Comparison of ENCODE assay signal across 8 cellular contexts in genomic region chr5:1594336-1595106, GRCh38.
DNase-seq lines count a peak whose midpoint lies in the region; ATAC-seq and TF ChIP-seq lines count a peak whose summit lies in the region.

No MANE protein-coding gene starts in this region.

- peak; percentile 89 for ATAC-seq in HG02981 (IDR thresholded peaks at IDR 0.05; ENCODE audit: unreplicated experiment)
- peak; percentile 95 for ATAC-seq in stimulated activated naive CD8-positive, alpha-beta T cell treated with anti-CD3 and anti-CD28 coated beads, Interleukin-15, amount 100 ng/mL, for 72 hours

- H3K27ac Mint-ChIP-seq in neural crest cell (ENCODE audit: unreplicated experiment), result no peak overlapping the region
- H3K27ac Mint-ChIP-seq in stimulated activated naive CD8-positive, alpha-beta T cell treated with anti-CD3 and anti-CD28 coated beads, Interleukin-15, amount 100 ng/mL, for 72 hours, result peak overlapping the region in 1 of 2 donors; percentile 63

- H3K4me3 ChIP-seq in foreskin fibroblast (ENCODE audit: low read depth in 1 of 2, low read length in 2 of 2), result peak overlapping the region; percentile 61 to 69

- no peaks in the 10 kb centered on the region for H3K27me3 Mint-ChIP-seq in neural crest cell (ENCODE audit: low read depth)
- H3K27me3 Mint-ChIP-seq in stimulated activated naive CD8-positive, alpha-beta T cell treated with anti-CD3 and anti-CD28 coated beads, Interleukin-15, amount 100 ng/mL, for 72 hours, result no peaks in the 10 kb centered on the region

- TF ChIP-seq CTCF in foreskin fibroblast (IDR thresholded peaks at IDR 0.05; ENCODE audit: low read depth, low read length) (peak; percentile 25), neural crest cell (conservative IDR thresholded peaks at IDR 0.05) (peak; percentile 59)

- peaks cover 2% of the 10 kb centered on the region for H3K36me3 Mint-ChIP-seq in neural crest cell (ENCODE audit: low read depth)

- H3K9me3 Mint-ChIP-seq in neural crest cell, result no peaks in the 10 kb centered on the region
- no peaks in the 10 kb centered on the region for H3K9me3 Mint-ChIP-seq in stimulated activated naive CD8-positive, alpha-beta T cell treated with anti-CD3 and anti-CD28 coated beads, Interleukin-15, amount 100 ng/mL, for 72 hours

- DNase-seq in NCI-H2107 (lab: John Stamatoyannopoulos, UW) (peak; percentile 73), NCI-H2107 treated with DMSO at 0.1 percent for 48 hours (lab: John Stamatoyannopoulos, UW; ENCODE audit: unreplicated experiment) (no peak), NCI-H526 (lab: John Stamatoyannopoulos, UW) (peak; percentile 77 to 91), foreskin fibroblast (peak; percentile 29 to 80), neural crest cell (ENCODE audit: low read depth, low spot score) (peak; percentile 86)
- DNase-seq in activated T-cell treated with anti-CD3 and anti-CD28 coated beads, Interleukin-2, amount 50 U/mL, for 48 hours, result peak; percentile 84 to 88
- DNase-seq in stimulated activated naive CD8-positive, alpha-beta T cell treated with anti-CD3 and anti-CD28 coated beads, Interleukin-15, amount 100 ng/mL, for 72 hours, result peak; percentile 90 to 91

- H3K4me1 Mint-ChIP-seq in neural crest cell, result peaks cover 7% of the 10 kb centered on the region
- peaks cover 20% of the 10 kb centered on the region for H3K4me1 Mint-ChIP-seq in stimulated activated naive CD8-positive, alpha-beta T cell treated with anti-CD3 and anti-CD28 coated beads, Interleukin-15, amount 100 ng/mL, for 72 hours

- H3K4me3 Mint-ChIP-seq in neural crest cell, result peak overlapping the region; percentile 86
- H3K4me3 Mint-ChIP-seq in stimulated activated naive CD8-positive, alpha-beta T cell treated with anti-CD3 and anti-CD28 coated beads, Interleukin-15, amount 100 ng/mL, for 72 hours, result peak overlapping the region; percentile 84 to 89
